In genomic region chr3:43288850-43289249, GRCh38 we compare ENCODE assay signal across 9 cellular contexts. TPM values are rescaled to one million over a fixed set of nuclear protein-coding genes. Genes with fewer than 3 reads are reported as not detected.
DNase-seq lines count a peak whose midpoint lies in the region; ATAC-seq, FAIRE-seq and TF ChIP-seq lines count a peak whose summit lies in the region.
"Had no signal": no experiment of that assay in that cellular context is flagged by ENCODE, and none has a peak within 500 bp of the region (broad histone marks: within the 10 kb centered on the region; RNA-seq: fewer than 3 reads in every experiment).

No MANE protein-coding gene starts in this region.

- no peak for TF ChIP-seq EP300 in A549 (IDR thresholded peaks at IDR 0.05)

- intact Hi-C loops in naive thymus-derived CD4-positive, alpha-beta T cell (cut with micrococcal nuclease) = loop anchor here (2.0 to 5.0 kb wide), 7 partner anchors 14 to 687 kb away; partner anchors contain the start of genes ABHD5 (in 1 of the 2), ANO10 (in 1 of the 2), HIGD1A (in 1 of the 2) and NKTR (in 1 of the 2)

- H3K27me3 ChIP-seq in naive thymus-derived CD4-positive, alpha-beta T cell (ENCODE audit: control insufficient read depth in 2 of 2, insufficient read depth in 2 of 2, low read length in 2 of 2) = no peaks in the 10 kb centered on the region

- CTCF ChIA-PET in A549 (lab: Yijun Ruan, JAX) (no interaction called here), GM10248 (lab: Yijun Ruan, JAX) (interaction anchor here (0.6 kb wide), 1 partner anchor 11 kb away, joined by 3 read pairs; no protein-coding TSS in a partner anchor)
- CTCF ChIA-PET in naive thymus-derived CD4-positive, alpha-beta T cell (lab: Charles Lee) = interaction anchor here (0.6 to 1.2 kb wide), 4 partner anchors 89 to 327 kb away, joined by 3 to 5 read pairs (median 4); no protein-coding TSS in a partner anchor

- DNase-seq in A549 (ENCODE audit: low read depth in 1 of 2, low spot score in 1 of 2) (no peak), HuH-7.5 (ENCODE audit: low spot score) (peak; percentile 30), urothelium cell line (ENCODE audit: low spot score) (no peak), GM10248 (ENCODE audit: extremely low spot score) (no peak)
- DNase-seq in central memory CD8-positive, alpha-beta T cell (ENCODE audit: low spot score in 2 of 2) = no peak
- no peak for DNase-seq in naive thymus-derived CD4-positive, alpha-beta T cell

- FAIRE-seq in A549 (lab: Jason Lieb, UNC) (no peak), urothelium cell line (lab: Jason Lieb, UNC) (no peak)
- FAIRE-seq: G401.6 had no signal

- no peak for TF ChIP-seq RAD21 in A549 (conservative IDR thresholded peaks at IDR 0.05 in 1 of 2, IDR thresholded peaks at IDR 0.05 in 1 of 2)

- H3K27ac Mint-ChIP-seq in central memory CD8-positive, alpha-beta T cell (ENCODE audit: low read depth) = peak overlapping the region; percentile 90
- peak overlapping the region; percentile 87 to 99 (median 96) for H3K27ac Mint-ChIP-seq in naive thymus-derived CD4-positive, alpha-beta T cell

- no peaks in the 10 kb centered on the region for H3K27me3 Mint-ChIP-seq in central memory CD8-positive, alpha-beta T cell
- H3K27me3 Mint-ChIP-seq in naive thymus-derived CD4-positive, alpha-beta T cell = peaks cover 0 to 3% (median 0%) of the 10 kb centered on the region in 5 donors

- no peak overlapping the region for H3K27ac ChIP-seq in A549
- peak overlapping the region; percentile 89 for H3K27ac ChIP-seq in naive thymus-derived CD4-positive, alpha-beta T cell (ENCODE audit: low read depth, low read length)

- WGBS in A549 (ENCODE audit: missing lambda C conversion rate) = 89% methylated on average over 2 of the region's 2 CpGs

- H3K4me2 ChIP-seq in A549 = peak overlapping the region; percentile 97

- TF ChIP-seq CTCF in A549 (IDR thresholded peaks at IDR 0.05) = no peak
- no peak for TF ChIP-seq CTCF in GM10248 (IDR thresholded peaks at IDR 0.05; ENCODE audit: control extremely low read depth, extremely low read depth, low read depth, missing control alignments)

- peaks cover 0 to 7% (median 0%) of the 10 kb centered on the region in 3 experiments for H3K36me3 ChIP-seq in naive thymus-derived CD4-positive, alpha-beta T cell (ENCODE audit: control insufficient read depth in 2 of 3, insufficient read depth in 3 of 3, low read length in 3 of 3)

- ATAC-seq in A549 = no peak
- ATAC-seq in central memory CD8-positive, alpha-beta T cell (replicated peaks; ENCODE audit: extremely low read depth, poor library complexity, severe bottlenecking) = no peak
- no peak for ATAC-seq in naive thymus-derived CD4-positive, alpha-beta T cell
- ATAC-seq in GM18511 (IDR thresholded peaks at IDR 0.05; ENCODE audit: unreplicated experiment) = no peak
- no peak for ATAC-seq in HG02885 (IDR thresholded peaks at IDR 0.05; ENCODE audit: poor library complexity, unreplicated experiment)

- H3K36me3 Mint-ChIP-seq in central memory CD8-positive, alpha-beta T cell (ENCODE audit: insufficient read depth) = peaks cover 38% of the 10 kb centered on the region
- peaks cover 0 to 36% (median 16%) of the 10 kb centered on the region in 5 donors for H3K36me3 Mint-ChIP-seq in naive thymus-derived CD4-positive, alpha-beta T cell

- H3K4me3 ChIP-seq in A549 = no peak overlapping the region
- H3K4me3 ChIP-seq in naive thymus-derived CD4-positive, alpha-beta T cell (ENCODE audit: low read length) = peak overlapping the region; percentile 79

- peaks cover 24% of the 10 kb centered on the region for H3K4me1 ChIP-seq in A549
- H3K4me1 ChIP-seq in naive thymus-derived CD4-positive, alpha-beta T cell (ENCODE audit: control insufficient read depth in 2 of 2, insufficient read depth in 2 of 2, low read length in 2 of 2) = peaks cover 50 to 52% of the 10 kb centered on the region in 2 donors

- TF ChIP-seq POLR2A in A549 (IDR thresholded peaks at IDR 0.05; ENCODE audit: low read length) = no peak

- peak overlapping the region; percentile 87 for H3K4me3 Mint-ChIP-seq in central memory CD8-positive, alpha-beta T cell
- peak overlapping the region; percentile 90 to 100 (median 98) for H3K4me3 Mint-ChIP-seq in naive thymus-derived CD4-positive, alpha-beta T cell

- H3K9me3 ChIP-seq in A549 = no peaks in the 10 kb centered on the region
- no peaks in the 10 kb centered on the region for H3K9me3 ChIP-seq in naive thymus-derived CD4-positive, alpha-beta T cell (ENCODE audit: control insufficient read depth in 2 of 3, low read length in 3 of 3)

- no peaks in the 10 kb centered on the region for H3K9me3 Mint-ChIP-seq in central memory CD8-positive, alpha-beta T cell
- peaks cover 0 to 4% (median 0%) of the 10 kb centered on the region in 11 donors for H3K9me3 Mint-ChIP-seq in naive thymus-derived CD4-positive, alpha-beta T cell

- peaks cover 55% of the 10 kb centered on the region for H3K4me1 Mint-ChIP-seq in central memory CD8-positive, alpha-beta T cell
- H3K4me1 Mint-ChIP-seq in naive thymus-derived CD4-positive, alpha-beta T cell = peaks cover 43 to 60% (median 56%) of the 10 kb centered on the region in 7 donors

- POLR2A ChIA-PET in A549 (lab: Yijun Ruan, JAX) (no interaction called here), GM10248 (lab: Yijun Ruan, JAX) (no interaction called here)
- POLR2A ChIA-PET in naive thymus-derived CD4-positive, alpha-beta T cell (lab: Charles Lee) = interaction anchor here (0.6 to 3.7 kb wide), 13 partner anchors 10 to 127 kb away, joined by 3 to 32 read pairs (median 3); no protein-coding TSS in a partner anchor

TF ChIP-seq in A549, 52 proteins besides CTCF, POLR2A, EP300 and RAD21:
- TF ChIP-seq FOSL2 (IDR thresholded peaks at IDR 0.05) (no peak), FOSL2 (CRISPR knock-in tag; IDR thresholded peaks at IDR 0.05) (no peak), CEBPB (IDR thresholded peaks at IDR 0.05) (no peak), RNF2 (IDR thresholded peaks at IDR 0.05; ENCODE audit: borderline replicate concordance, low read depth) (no peak), ESRRA (IDR thresholded peaks at IDR 0.05; ENCODE audit: borderline replicate concordance, low read length) (no peak), RCOR1 (IDR thresholded peaks at IDR 0.05; ENCODE audit: low read depth, low read length) (no peak), BHLHE40 (IDR thresholded peaks at IDR 0.05; ENCODE audit: low read depth, low read length) (no peak), HOXB13 (CRISPR knock-in tag; IDR thresholded peaks at IDR 0.05; ENCODE audit: low read depth) (no peak), NFE2L2 (conservative IDR thresholded peaks at IDR 0.05; ENCODE audit: low read length) (no peak), FOSB (CRISPR knock-in tag; IDR thresholded peaks at IDR 0.05) (no peak), MAZ (IDR thresholded peaks at IDR 0.05; ENCODE audit: borderline replicate concordance, low read depth, low read length) (no peak), HES2 (IDR thresholded peaks at IDR 0.05) (no peak), CHD4 (IDR thresholded peaks at IDR 0.05; ENCODE audit: borderline replicate concordance) (no peak), CBX8 (IDR thresholded peaks at IDR 0.05) (no peak), NR3C1 (IDR thresholded peaks at IDR 0.05) (no peak), HEYL (CRISPR knock-in tag; IDR thresholded peaks at IDR 0.05) (no peak)
- TF ChIP-seq, protein P1, sequence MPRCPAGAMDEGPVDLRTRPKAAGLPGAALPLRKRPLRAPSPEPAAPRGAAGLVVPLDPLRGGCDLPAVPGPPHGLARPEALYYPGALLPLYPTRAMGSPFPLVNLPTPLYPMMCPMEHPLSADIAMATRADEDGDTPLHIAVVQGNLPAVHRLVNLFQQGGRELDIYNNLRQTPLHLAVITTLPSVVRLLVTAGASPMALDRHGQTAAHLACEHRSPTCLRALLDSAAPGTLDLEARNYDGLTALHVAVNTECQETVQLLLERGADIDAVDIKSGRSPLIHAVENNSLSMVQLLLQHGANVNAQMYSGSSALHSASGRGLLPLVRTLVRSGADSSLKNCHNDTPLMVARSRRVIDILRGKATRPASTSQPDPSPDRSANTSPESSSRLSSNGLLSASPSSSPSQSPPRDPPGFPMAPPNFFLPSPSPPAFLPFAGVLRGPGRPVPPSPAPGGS (IDR thresholded peaks at IDR 0.05) = no peak
- TF ChIP-seq, protein P2, sequence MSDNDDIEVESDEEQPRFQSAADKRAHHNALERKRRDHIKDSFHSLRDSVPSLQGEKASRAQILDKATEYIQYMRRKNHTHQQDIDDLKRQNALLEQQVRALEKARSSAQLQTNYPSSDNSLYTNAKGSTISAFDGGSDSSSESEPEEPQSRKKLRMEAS (IDR thresholded peaks at IDR 0.05) = no peak
- TF ChIP-seq, protein P3, sequence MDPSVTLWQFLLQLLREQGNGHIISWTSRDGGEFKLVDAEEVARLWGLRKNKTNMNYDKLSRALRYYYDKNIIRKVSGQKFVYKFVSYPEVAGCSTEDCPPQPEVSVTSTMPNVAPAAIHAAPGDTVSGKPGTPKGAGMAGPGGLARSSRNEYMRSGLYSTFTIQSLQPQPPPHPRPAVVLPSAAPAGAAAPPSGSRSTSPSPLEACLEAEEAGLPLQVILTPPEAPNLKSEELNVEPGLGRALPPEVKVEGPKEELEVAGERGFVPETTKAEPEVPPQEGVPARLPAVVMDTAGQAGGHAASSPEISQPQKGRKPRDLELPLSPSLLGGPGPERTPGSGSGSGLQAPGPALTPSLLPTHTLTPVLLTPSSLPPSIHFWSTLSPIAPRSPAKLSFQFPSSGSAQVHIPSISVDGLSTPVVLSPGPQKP (IDR thresholded peaks at IDR 0.05; ENCODE audit: low read depth, low read length) = no peak

RNA-seq across cellular contexts. Expression of gene SNRK, which starts 2.5 kb away (rescaled TPM):
- polyA plus RNA-seq in A549 (2011; rRNA removed) (6.4 and 7.2 TPM in 2 replicates), A549 (2017; fragmentation: RNase III; extraction: RNeasy Plus Mini Kit Qiagen cat#74134 plus additional on column Dnase treatment) (3.3 to 3.6 TPM (median 3.5 TPM) in 3 replicates)
- 1.6 and 2.1 TPM in 2 replicates for polyA plus RNA-seq in A549 (2012; cell fraction: cytosol; rRNA removed)
- polyA plus RNA-seq in A549 (2012; cell fraction: nucleus; rRNA removed) = 3.6 and 4.1 TPM in 2 replicates
- polyA minus RNA-seq in A549 (2011; rRNA and poly(A)+ RNA removed) = 17.8 and 19.2 TPM in 2 replicates
- total RNA-seq in naive thymus-derived CD4-positive, alpha-beta T cell = 100 to 1,000 TPM in 4 of 5 experiments, 10 to 100 TPM in 1; 71.9 to 176 (median 146) TPM
- polyA plus RNA-seq in naive thymus-derived CD4-positive, alpha-beta T cell = 10 to 100 TPM; 63.4 to 66.2 TPM

Comparison
In these comparisons a context has a peak if more than half of its experiments do, and no peak if none do; other contexts are left out.
1. RNA of gene SNRK, which starts 2.5 kb away (polyA plus RNA-seq): 63.4 to 66.2 TPM in naive thymus-derived CD4-positive, alpha-beta T cell; 1.6 to 7.2 TPM in A549; every median in the first group is over 4 times any median in the second.